ENCODE assay signal across 21 cellular contexts in genomic region chr15:36609793-36610192, GRCh38.
"Had no signal": no experiment of that assay in that cellular context is flagged by ENCODE, and none has a peak within 500 bp of the region (broad histone marks: within the 10 kb centered on the region; RNA-seq: fewer than 3 reads in every experiment).

No MANE protein-coding gene starts in this region.

- H3K36me3 ChIP-seq: colonic mucosa, pancreas, stomach, suprapubic skin, transverse colon had no signal

- H3K9me3 ChIP-seq: colonic mucosa, pancreas, stomach, suprapubic skin, transverse colon had no signal

- H3K27me3 ChIP-seq: colonic mucosa, dorsolateral prefrontal cortex, pancreas, stomach, suprapubic skin, transverse colon had no signal

- H3K4me1 ChIP-seq: colonic mucosa, pancreas, suprapubic skin, transverse colon had no signal

- DNase-seq: activated B cell treated with CpG ODN at 0.5 μM for 24 hours; activated CD4-positive, alpha-beta memory T cell treated with anti-CD3 and anti-CD28 coated beads for 36 hours; activated CD4-positive, alpha-beta T cell treated with anti-CD3 and anti-CD28 coated beads for 36 hours; activated naive CD4-positive, alpha-beta T cell treated with Interleukin-2 at 50 U/mL for 16 hours; activated naive CD8-positive, alpha-beta T cell treated with anti-CD3 and anti-CD28 coated beads for 36 hours; activated T-cell treated with anti-CD3 and anti-CD28 coated beads, Interleukin-2, amount 50 U/mL, for 48 hours; colonic mucosa; dorsolateral prefrontal cortex; effector memory CD8-positive, alpha-beta T cell; foreskin melanocyte; hypothalamus; pancreas; small intestine; stimulated activated CD4-positive, alpha-beta T cell treated with anti-CD3 and anti-CD28 coated beads, Interleukin-15, amount 100 ng/mL, for 24 hours; stomach; T-helper 9 cell; transverse colon had no signal

- H3K4me3 ChIP-seq: colonic mucosa, dorsolateral prefrontal cortex, pancreas, stomach, suprapubic skin, transverse colon had no signal

- ATAC-seq: activated CD4-positive, alpha-beta T cell treated with anti-CD3 and anti-CD28 coated beads for 36 hours; effector memory CD8-positive, alpha-beta T cell; esophagus mucosa; pancreas; sciatic nerve; stimulated activated memory B cell treated with anti-CD40 and anti-IgM and Interleukin-4, amounts not matched to agents 10 μg/mL and 1 μg/mL and 100 μg/mL, for 72 hours had no signal

- H3K27ac ChIP-seq: colonic mucosa, dorsolateral prefrontal cortex, pancreas, stomach, suprapubic skin, transverse colon had no signal
